In the genomic region with DNA sequence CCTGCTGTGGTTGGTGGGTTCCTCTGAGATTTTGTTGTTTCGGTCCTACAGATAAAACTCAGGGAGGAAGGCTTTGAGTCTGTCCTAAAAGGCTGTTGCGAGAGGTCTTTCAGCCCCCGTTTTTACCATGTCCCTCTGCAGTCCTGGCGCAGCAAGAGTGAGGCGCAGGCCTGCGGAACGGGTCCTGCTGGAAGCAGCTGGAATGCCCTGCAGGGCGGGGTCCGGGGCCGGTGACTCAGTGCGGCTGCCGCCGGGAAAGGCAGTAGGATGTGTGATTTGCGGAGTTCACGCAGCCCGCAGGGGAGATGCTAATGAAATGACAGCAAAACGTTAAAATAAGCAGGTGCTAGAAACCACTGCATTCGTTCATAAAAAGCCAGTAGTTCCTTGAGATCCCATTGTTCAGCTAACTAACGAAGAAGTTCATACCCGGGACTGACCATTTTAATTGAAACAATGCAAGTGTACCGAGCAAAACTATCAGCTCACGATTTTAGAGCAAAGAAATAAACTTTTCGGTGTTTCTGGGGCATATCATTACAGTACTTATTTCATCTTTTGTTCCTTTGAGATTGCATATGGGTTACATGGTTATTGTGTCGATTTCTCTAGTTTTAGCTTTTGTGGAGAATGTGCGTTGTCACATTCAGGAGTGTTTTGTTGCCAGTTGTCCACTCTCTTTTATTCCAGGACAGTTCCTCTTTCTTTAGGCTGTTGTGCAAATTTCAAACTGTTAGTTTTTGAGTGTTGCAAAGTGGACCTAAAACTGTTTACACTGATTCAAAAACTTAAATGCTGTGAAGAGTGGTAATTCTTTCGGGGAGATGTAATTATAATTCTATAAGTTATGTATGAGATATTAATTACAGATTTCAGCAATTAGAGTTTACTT, we compare ENCODE assay signal across 8 cellular contexts. TPM values are rescaled to one million over a fixed set of nuclear protein-coding genes. Genes with fewer than 3 reads are reported as not detected.
DNase-seq lines count a peak whose midpoint lies in the region; ATAC-seq and TF ChIP-seq lines count a peak whose summit lies in the region.

No MANE protein-coding gene starts in this region.

- peak; percentile 91 for DNase-seq in NCI-H460 (ENCODE audit: extremely low read depth, low read depth)
- DNase-seq in activated CD4-positive, alpha-beta T cell treated with anti-CD3 and anti-CD28 coated beads, Interleukin-2, amount 50 U/mL, for 48 hours = peak; percentile 76 to 83
- peak; percentile 97 for DNase-seq in endodermal cell
- peak in 4 of 6 experiments; percentile 18 to 52 (median 34) for DNase-seq in stimulated activated naive CD4-positive, alpha-beta T cell (lab: John Stamatoyannopoulos, UW)

- H3K27ac Mint-ChIP-seq in endodermal cell = peak overlapping the region; percentile 99

- no peaks in the 10 kb centered on the region for H3K27me3 Mint-ChIP-seq in endodermal cell (ENCODE audit: insufficient read depth)

- H3K4me3 ChIP-seq in BLaER1 treated with 17β-estradiol and CSF1 and Interleukin-3, amounts not matched to agents 10 nM and 100 nM = peak overlapping the region; percentile 77 to 92 (median 86)
- H3K4me3 ChIP-seq in endodermal cell (ENCODE audit: low read length) = peak overlapping the region; percentile 91
- H3K4me3 ChIP-seq in mesodermal cell (ENCODE audit: extremely low read depth, insufficient read depth, low read length, poor library complexity, severe bottlenecking) = peak overlapping the region; percentile 96

- peaks cover 9% of the 10 kb centered on the region for H3K36me3 Mint-ChIP-seq in endodermal cell (ENCODE audit: low read depth)

- peak; percentile 20 for TF ChIP-seq CTCF in endodermal cell (conservative IDR thresholded peaks at IDR 0.05)

- H4K20me1 ChIP-seq in BLaER1 treated with 17β-estradiol and CSF1 and Interleukin-3, amounts not matched to agents 10 nM and 100 nM = peaks cover 0 to 24% (median 0%) of the 10 kb centered on the region in 11 experiments; a peak in 8 of 22 replicates

- peaks cover 24% of the 10 kb centered on the region for H3K4me1 Mint-ChIP-seq in endodermal cell

- WGBS in endodermal cell (ENCODE audit: insufficient coverage in 1 of 2, insufficient read length in 1 of 2), 2 experiments = 0% methylated on average over 14 to 25 of the region's 26 CpGs
- WGBS in mesodermal cell (ENCODE audit: insufficient coverage in 2 of 2), 2 experiments = 0 to 1% methylated on average over 20 to 21 of the region's 26 CpGs

- H3K36me3 ChIP-seq in BLaER1 treated with 17β-estradiol and CSF1 and Interleukin-3, amounts not matched to agents 10 nM and 100 nM = peaks cover 0 to 28% (median 11%) of the 10 kb centered on the region in 11 experiments; a peak in 15 of 22 replicates
- H3K36me3 ChIP-seq in endodermal cell (ENCODE audit: control insufficient read depth, insufficient read depth, low read length) (peaks cover 6% of the 10 kb centered on the region), mesodermal cell (ENCODE audit: control insufficient read depth, insufficient read depth, low read length) (peaks cover 12% of the 10 kb centered on the region)

- H3K9me3 ChIP-seq in BLaER1 treated with 17β-estradiol and CSF1 and Interleukin-3, amounts not matched to agents 10 nM and 100 nM (replicated peaks in 1 of 11) = peaks cover 0 to 16% (median 6%) of the 10 kb centered on the region in 11 experiments; a peak in 11 of 22 replicates
- H3K9me3 ChIP-seq in endodermal cell (ENCODE audit: control insufficient read depth, low read length) = peaks cover 6% of the 10 kb centered on the region
- H3K9me3 ChIP-seq in mesodermal cell (ENCODE audit: control insufficient read depth, low read length) = peaks cover 9% of the 10 kb centered on the region

- H3K4me2 ChIP-seq in BLaER1 treated with 17β-estradiol and CSF1 and Interleukin-3, amounts not matched to agents 10 nM and 100 nM = peak overlapping the region; percentile 76 to 94 (median 85)

- peak overlapping the region; percentile 62 to 92 (median 87); a peak in 21 of 22 replicates for H3K9ac ChIP-seq in BLaER1 treated with 17β-estradiol and CSF1 and Interleukin-3, amounts not matched to agents 10 nM and 100 nM
- H3K9ac ChIP-seq in endodermal cell (ENCODE audit: extremely low read depth, low read length, poor library complexity, severe bottlenecking) = peak overlapping the region; percentile 87

- H3K4me1 ChIP-seq in BLaER1 treated with 17β-estradiol and CSF1 and Interleukin-3, amounts not matched to agents 10 nM and 100 nM = peaks cover 21 to 42% (median 34%) of the 10 kb centered on the region in 10 experiments
- H3K4me1 ChIP-seq in endodermal cell (ENCODE audit: control insufficient read depth, insufficient read depth, low read length) (peaks cover 5% of the 10 kb centered on the region), mesodermal cell (ENCODE audit: control insufficient read depth, insufficient read depth, low read length, poor library complexity, severe bottlenecking) (peaks cover 6% of the 10 kb centered on the region)

- H3K4me3 Mint-ChIP-seq in endodermal cell = peak overlapping the region; percentile 87

- peak; percentile 29 for ATAC-seq in GM19324 (IDR thresholded peaks at IDR 0.05; ENCODE audit: low FRiP score, unreplicated experiment)
- ATAC-seq in HG03432 (IDR thresholded peaks at IDR 0.05; ENCODE audit: unreplicated experiment) = peak; percentile 44

- peak overlapping the region; percentile 0 to 93 (median 87); a peak in 21 of 22 replicates for H3K27ac ChIP-seq in BLaER1 treated with 17β-estradiol and CSF1 and Interleukin-3, amounts not matched to agents 10 nM and 100 nM
- H3K27ac ChIP-seq in endodermal cell (ENCODE audit: low read depth, low read length) (peak overlapping the region; percentile 88), mesodermal cell (ENCODE audit: low read depth, low read length, severe bottlenecking) (peak overlapping the region; percentile 94)

- no peaks in the 10 kb centered on the region for H3K27me3 ChIP-seq in BLaER1 treated with 17β-estradiol and CSF1 and Interleukin-3, amounts not matched to agents 10 nM and 100 nM
- no peaks in the 10 kb centered on the region for H3K27me3 ChIP-seq in endodermal cell (ENCODE audit: control insufficient read depth, insufficient read depth, low read length, poor library complexity, severe bottlenecking)

- peaks cover 7% of the 10 kb centered on the region for H3K9me3 Mint-ChIP-seq in endodermal cell

RNA-seq across cellular contexts. Expression of a gene that starts 0.8 kb away (rescaled TPM):
- total RNA-seq in NCI-H460 (2014; rRNA removed; shearing (Covaris generic)) = 84.9 and 85.1 TPM in 2 replicates
- 111 and 144 TPM in 2 replicates for polyA plus RNA-seq in NCI-H460 (2014; cell fraction: nucleus; rRNA removed)
- 100 to 1,000 TPM in 1 of 2 donors, 10 to 100 TPM in 1; 78.6 to 138 TPM for total RNA-seq in endodermal cell
- 70.6 TPM for polyA plus RNA-seq in endodermal cell (2013, experiment 1 of 2)
- polyA plus RNA-seq in endodermal cell (2013, experiment 2 of 2) = 77.8 TPM
- polyA plus RNA-seq in mesodermal cell (2013, experiment 1 of 2) = 72.4 TPM
- polyA plus RNA-seq in mesodermal cell (2013, experiment 2 of 2) = 82.9 TPM

Comparison
In these comparisons a context has a peak if more than half of its experiments do, and no peak if none do; other contexts are left out.
1. Peak in every context shown above with its lines: DNase-seq, ATAC-seq, H3K4me3 ChIP-seq and H3K27ac ChIP-seq.
2. DNase-seq: peak in every context shown above with its lines; median percentile 97 in endodermal cell; 91 in NCI-H460; 80 in activated CD4-positive, alpha-beta T cell treated with anti-CD3 and anti-CD28 coated beads, Interleukin-2, amount 50 U/mL, for 48 hours; 34 in stimulated activated naive CD4-positive, alpha-beta T cell.